ENCODE assay signal across 18 cellular contexts in genomic region chr7:69765879-69766278, GRCh38.
A peak's percentile ranks its signal among the peaks of the same experiment; 100 is the strongest.
DNase-seq lines count a peak whose midpoint lies in the region; ATAC-seq lines count a peak whose summit lies in the region.
"Had no signal": no experiment of that assay in that cellular context is flagged by ENCODE, and none has a peak within 500 bp of the region (broad histone marks: within the 10 kb centered on the region; RNA-seq: fewer than 3 reads in every experiment).

No MANE protein-coding gene starts in this region.

- ATAC-seq in GM18498 (IDR thresholded peaks at IDR 0.05; ENCODE audit: unreplicated experiment) (peak; percentile 46), GM19328 (IDR thresholded peaks at IDR 0.05; ENCODE audit: unreplicated experiment) (peak; percentile 62), HG02973 (IDR thresholded peaks at IDR 0.05; ENCODE audit: unreplicated experiment) (peak; percentile 60), GM19452 (IDR thresholded peaks at IDR 0.05; ENCODE audit: unreplicated experiment) (no peak)
- ATAC-seq: left colon; stimulated activated memory B cell treated with anti-CD40 and anti-IgM and Interleukin-4, amounts not matched to agents 10 μg/mL and 1 μg/mL and 100 μg/mL, for 72 hours had no signal

- DNase-seq in MV-4-11 (lab: John Stamatoyannopoulos, UW): peak; percentile 75
- DNase-seq in activated naive CD4-positive, alpha-beta T cell treated with anti-CD3 and anti-CD28 coated beads, Interleukin-2, amount 50 U/mL, for 16 hours: no peak
- DNase-seq in NCI-H2227 treated with DMSO at 0.1 percent for 48 hours (lab: John Stamatoyannopoulos, UW): no peak
- DNase-seq in stimulated activated CD4-positive, alpha-beta T cell treated with anti-CD3 and anti-CD28 coated beads, Interleukin-2, amount 100 ng/mL, for 24 hours: no peak
- DNase-seq: ACHN; activated B cell treated with CpG ODN at 0.5 μM for 24 hours; activated CD4-positive, alpha-beta memory T cell treated with anti-CD3 and anti-CD28 coated beads for 36 hours; activated gamma-delta T cell treated with Interleukin-2 at 50 U/mL for 16 hours; head of caudate nucleus; left colon; NCI-H1105 treated with DMSO at 0.1 percent for 48 hours; NCI-H524; T1000 had no signal
